ENCODE assay signal across 8 cellular contexts in the genomic region with DNA sequence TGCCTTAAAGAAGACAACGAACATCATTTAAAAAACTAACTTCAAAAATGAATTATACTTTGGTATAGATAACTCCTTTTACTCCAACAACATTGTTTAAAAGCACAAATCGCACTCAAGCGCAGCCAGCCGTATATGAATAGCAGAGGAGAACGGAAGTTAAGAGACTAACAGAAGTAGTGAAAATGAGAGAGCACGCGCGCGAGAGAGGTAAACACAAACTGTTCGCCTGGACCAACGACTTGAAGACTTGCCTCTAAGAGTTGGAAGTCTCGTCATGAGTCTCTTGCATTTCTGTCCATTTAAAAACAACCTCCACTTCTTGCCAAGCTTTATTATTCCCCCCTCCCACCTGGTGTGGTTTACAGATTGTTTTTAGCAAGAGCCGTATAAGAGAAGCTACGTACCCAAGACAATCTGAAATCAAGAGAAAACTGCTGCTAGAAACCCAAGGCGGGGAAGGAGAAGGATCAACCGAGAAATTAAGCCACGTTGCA. TPM values are rescaled to one million over a fixed set of nuclear protein-coding genes. Genes with fewer than 3 reads are reported as not detected.
A peak's percentile ranks its signal among the peaks of the same experiment; 100 is the strongest.
DNase-seq lines count a peak whose midpoint lies in the region; ATAC-seq and TF ChIP-seq lines count a peak whose summit lies in the region.

No MANE protein-coding gene starts in this region.

- H3K4me1 ChIP-seq in cardiac muscle cell (ENCODE audit: low read depth) (peaks cover 17% of the 10 kb centered on the region), HUES48 (ENCODE audit: control insufficient read depth, insufficient read depth, low read length) (peaks cover 13% of the 10 kb centered on the region; the same call in 1 of the 2 replicates), mesodermal cell (ENCODE audit: control insufficient read depth, insufficient read depth, low read length, poor library complexity, severe bottlenecking) (peaks cover 4% of the 10 kb centered on the region), testis (peaks cover 14% of the 10 kb centered on the region)

- 0 to 1% methylated on average over 13 to 15 of the region's 17 CpGs for WGBS in mesodermal cell (ENCODE audit: insufficient coverage in 2 of 2), 2 experiments
- 0% methylated on average over 17 of the region's 17 CpGs for WGBS in testis, 2 donors

- peak overlapping the region; percentile 97 for H3K27ac ChIP-seq in cardiac muscle cell
- H3K27ac ChIP-seq in HUES48 (ENCODE audit: low read depth, low read length) = peak overlapping the region; percentile 97
- peak overlapping the region; percentile 99 for H3K27ac ChIP-seq in mesodermal cell (ENCODE audit: low read depth, low read length, severe bottlenecking)
- peak overlapping the region; percentile 94 to 95 for H3K27ac ChIP-seq in testis

- H3K9ac ChIP-seq in HUES48 (ENCODE audit: low read depth, low read length) = peak overlapping the region; percentile 90

- H3K4me3 ChIP-seq in cardiac muscle cell (peak overlapping the region; percentile 89), HUES48 (ENCODE audit: low read depth, low read length) (peak overlapping the region; percentile 97), mesodermal cell (ENCODE audit: extremely low read depth, insufficient read depth, low read length, poor library complexity, severe bottlenecking) (peak overlapping the region; percentile 98), testis (peak overlapping the region; percentile 89 to 92)

- intact Hi-C loops in left ventricle myocardium superior (cut with micrococcal nuclease) (no loop called here), testis (cut with DNase I; ENCODE audit: low total_unique reads) (no loop called here)

- no peak for TF ChIP-seq CTCF in cardiac muscle cell (IDR thresholded peaks at IDR 0.05; ENCODE audit: low read depth, low read length)
- TF ChIP-seq CTCF in testis (IDR thresholded peaks at IDR 0.05) = no peak

- no peak for TF ChIP-seq POLR2A in testis (IDR thresholded peaks at IDR 0.05)

- DNase-seq in cardiac muscle cell (ENCODE audit: low read depth in 1 of 2, low spot score in 1 of 2) (peak; percentile 49 to 52), left ventricle myocardium superior (no peak), T-helper 22 cell (ENCODE audit: low read depth) (peak; percentile 8), testis (peak; percentile 55)
- peak; percentile 31 for DNase-seq in central memory CD4-positive, alpha-beta T cell

- H3K36me3 ChIP-seq in cardiac muscle cell = no peaks in the 10 kb centered on the region
- peaks cover 14% of the 10 kb centered on the region for H3K36me3 ChIP-seq in HUES48 (ENCODE audit: control insufficient read depth, insufficient read depth, low read length)
- peaks cover 31% of the 10 kb centered on the region for H3K36me3 ChIP-seq in mesodermal cell (ENCODE audit: control insufficient read depth, insufficient read depth, low read length)
- H3K36me3 ChIP-seq in testis (ENCODE audit: low read depth, missing control alignments) = no peaks in the 10 kb centered on the region

- ATAC-seq in left ventricle myocardium superior = no peak
- ATAC-seq in HG02571 (IDR thresholded peaks at IDR 0.05; ENCODE audit: unreplicated experiment) = no peak

- H3K27me3 ChIP-seq in cardiac muscle cell = no peaks in the 10 kb centered on the region
- H3K27me3 ChIP-seq in HUES48 (ENCODE audit: control insufficient read depth, insufficient read depth, low read length) = no peaks in the 10 kb centered on the region
- no peaks in the 10 kb centered on the region for H3K27me3 ChIP-seq in testis

- H3K9me3 ChIP-seq in cardiac muscle cell (ENCODE audit: low read depth) (no peaks in the 10 kb centered on the region), HUES48 (ENCODE audit: control insufficient read depth, insufficient read depth, low read length) (no peaks in the 10 kb centered on the region), mesodermal cell (ENCODE audit: control insufficient read depth, low read length) (no peaks in the 10 kb centered on the region), testis (no peaks in the 10 kb centered on the region)

RNA-seq across cellular contexts. Expression of a gene that starts 0.5 kb away (rescaled TPM):
- total RNA-seq in cardiac muscle cell (37.6 and 53.5 TPM in 2 replicates), left ventricle myocardium superior (71.7 TPM), testis (100 to 1,000 TPM; 106 to 115 TPM)
- polyA plus RNA-seq in cardiac muscle cell (96.2 and 116 TPM in 2 replicates), testis (ENCODE audit: insufficient read depth, low read depth, low replicate concordance) (218 TPM)
- 175 TPM for polyA plus RNA-seq in mesodermal cell (2013, experiment 1 of 2)
- polyA plus RNA-seq in mesodermal cell (2013, experiment 2 of 2) = 198 TPM

RNA-seq across cellular contexts. Expression of a gene that starts 1.0 kb away (rescaled TPM):
- total RNA-seq in cardiac muscle cell (16.6 and 19.0 TPM in 2 replicates), left ventricle myocardium superior (12.0 TPM), testis (10 to 100 TPM; 12.8 to 22.4 TPM)
- polyA plus RNA-seq in cardiac muscle cell (13.9 and 16.0 TPM in 2 replicates), testis (ENCODE audit: insufficient read depth, low read depth, low replicate concordance) (21.1 TPM)
- 34.9 TPM for polyA plus RNA-seq in mesodermal cell (2013, experiment 1 of 2)
- polyA plus RNA-seq in mesodermal cell (2013, experiment 2 of 2) = 37.0 TPM
